In the genomic region with DNA sequence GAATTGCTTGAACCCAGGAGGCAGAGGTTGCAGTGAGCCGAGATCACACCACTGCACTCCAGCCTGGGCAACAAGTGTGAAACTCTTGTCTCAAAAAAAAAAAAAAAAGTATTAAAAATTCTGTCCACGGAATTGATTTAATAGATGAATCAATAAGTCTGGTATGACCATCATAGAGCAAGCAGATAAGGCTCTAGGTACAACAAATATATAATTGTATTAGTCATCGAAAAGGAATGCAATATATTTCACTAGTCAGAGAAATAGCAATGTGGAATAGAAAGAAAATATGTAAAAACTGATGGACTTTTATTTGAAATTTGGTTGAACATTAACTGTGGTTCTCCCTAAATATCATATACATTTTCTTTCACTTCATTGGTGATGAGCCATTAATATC, we compare ENCODE assay signal across 24 cellular contexts.
"Had no signal": no experiment of that assay in that cellular context is flagged by ENCODE, and none has a peak within 500 bp of the region (broad histone marks: within the 10 kb centered on the region; RNA-seq: fewer than 3 reads in every experiment).

No MANE protein-coding gene starts in this region.

- H3K27ac ChIP-seq: cardiac muscle cell, coronary artery, dorsolateral prefrontal cortex, gastroesophageal sphincter, hepatocyte, neutrophil, suprapubic skin, tibial artery, WERI-Rb-1 had no signal

- H3K36me3 ChIP-seq: cardiac muscle cell, gastroesophageal sphincter, neutrophil, suprapubic skin, tibial artery, WERI-Rb-1 had no signal

- DNase-seq: activated CD4-positive, alpha-beta T cell treated with anti-CD3 and anti-CD28 coated beads for 48 hours; activated CD4-positive, alpha-beta T cell treated with anti-CD3 and anti-CD28 coated beads, Interleukin-2, amount 50 U/mL, for 48 hours; activated CD8-positive, alpha-beta memory T cell treated with anti-CD3 and anti-CD28 coated beads for 24 hours; activated effector memory CD4-positive, alpha-beta T cell treated with Interleukin-2 at 50 U/mL for 16 hours; activated naive CD4-positive, alpha-beta T cell treated with Interleukin-2 at 50 U/mL for 16 hours; anterior cingulate cortex; cerebellar nuclear complex; dorsolateral prefrontal cortex; effector memory CD4-positive, alpha-beta T cell; naive B cell; nephron progenitor cell; stimulated activated CD4-positive, alpha-beta T cell treated with anti-CD3 and anti-CD28 coated beads, Interleukin-15, amount 100 ng/mL, for 24 hours; stimulated activated CD4-positive, alpha-beta T cell treated with anti-CD3 and anti-CD28 coated beads, Interleukin-2, amount 100 ng/mL, for 24 hours; stimulated activated naive B cell treated with anti-CD40 and anti-IgM and Interleukin-4, amounts not matched to agents 10 μg/mL and 1 μg/mL and 100 μg/mL, for 72 hours; tibial artery; WERI-Rb-1 had no signal

- FAIRE-seq: keratinocyte had no signal

- H3K9me3 ChIP-seq: gastroesophageal sphincter, neutrophil, suprapubic skin, tibial artery had no signal

- H3K4me1 ChIP-seq: gastroesophageal sphincter, suprapubic skin, tibial artery had no signal

- H3K27me3 ChIP-seq: cardiac muscle cell, dorsolateral prefrontal cortex, gastroesophageal sphincter, hepatocyte, neutrophil, suprapubic skin, tibial artery had no signal

- ATAC-seq: activated CD4-positive, CD25-positive, alpha-beta regulatory T cell treated with anti-CD3 and anti-CD28 coated beads, Interleukin-2, amount 50 U/mL, for 24 hours; gastroesophageal sphincter; stimulated activated naive B cell treated with anti-CD40 and anti-IgM and Interleukin-4, amounts not matched to agents 10 μg/mL and 1 μg/mL and 100 μg/mL, for 72 hours had no signal

- H3K4me3 ChIP-seq: cardiac muscle cell, coronary artery, dorsolateral prefrontal cortex, gastroesophageal sphincter, hepatocyte, suprapubic skin, tibial artery had no signal
